ENCODE assay signal across 14 cellular contexts in genomic region chr6:116446399-116446798, GRCh38. TPM values are rescaled to one million over a fixed set of nuclear protein-coding genes. Genes with fewer than 3 reads are reported as not detected.
DNase-seq lines count a peak whose midpoint lies in the region; ATAC-seq and TF ChIP-seq lines count a peak whose summit lies in the region.
"Had no signal": no experiment of that assay in that cellular context is flagged by ENCODE, and none has a peak within 500 bp of the region (broad histone marks: within the 10 kb centered on the region; RNA-seq: fewer than 3 reads in every experiment).

No MANE protein-coding gene starts in this region.

- H3K4me2 ChIP-seq in hepatocyte (no peak overlapping the region), mesendoderm (ENCODE audit: low read length) (no peak overlapping the region)
- H3K4me2 ChIP-seq: SK-N-SH had no signal

- no peak overlapping the region for H3K56ac ChIP-seq in mesendoderm (ENCODE audit: low read length)

- no peak overlapping the region for H2BK120ac ChIP-seq in mesendoderm (ENCODE audit: low read depth, low read length)

- H3K9ac ChIP-seq in mesendoderm (ENCODE audit: low read length), result no peak overlapping the region
- H3K9ac ChIP-seq: SK-N-SH had no signal

- no peak overlapping the region for H3K18ac ChIP-seq in mesendoderm (ENCODE audit: low read length)

- POLR2A ChIA-PET in HEK293T (lab: Yijun Ruan, JAX), result no interaction called here

- no peaks in the 10 kb centered on the region for H3K27me3 ChIP-seq in hepatocyte
- no peaks in the 10 kb centered on the region for H3K27me3 ChIP-seq in mesendoderm (ENCODE audit: insufficient read depth, low read length, poor library complexity)

- no peak overlapping the region for H2AFZ ChIP-seq in hepatocyte

- in situ Hi-C loops in KBM-7 (cut with MboI; ENCODE audit: low pct_unique_long_range_greater_than_20kb, low sequenced_read_pairs), result no loop called here

- H3K4me3 ChIP-seq in AG09309 (ENCODE audit: control insufficient read depth, low read depth, low read length) (no peak overlapping the region), hepatocyte (no peak overlapping the region), mesendoderm (ENCODE audit: low read length) (no peak overlapping the region)

- H2AK5ac ChIP-seq in mesendoderm (ENCODE audit: low read length), result no peak overlapping the region

- H3K79me1 ChIP-seq in mesendoderm (ENCODE audit: low read length), result no peaks in the 10 kb centered on the region

- H4K5ac ChIP-seq in mesendoderm (ENCODE audit: low read length), result no peak overlapping the region

- 30% methylated on average over 1 of the region's 1 CpG for WGBS in hepatocyte (ENCODE audit: low lambda C conversion rate, missing lambda C conversion rate)
- no CpG with 5 or more reads among the region's 1 CpG for WGBS in mesendoderm (ENCODE audit: extremely low coverage, insufficient coverage, low lambda C conversion rate)

- H3K4me1 ChIP-seq in hepatocyte (ENCODE audit: insufficient read depth) (peaks cover 12% of the 10 kb centered on the region), mesendoderm (ENCODE audit: control insufficient read depth, low read depth, low read length) (no peaks in the 10 kb centered on the region)

- H4K8ac ChIP-seq in mesendoderm (ENCODE audit: low read depth, low read length), result no peak overlapping the region

- H3K4ac ChIP-seq in mesendoderm (ENCODE audit: low read depth, low read length), result no peak overlapping the region

- DNase-seq in AG09309 (ENCODE audit: low read depth) (peak; percentile 46), KBM-7 (peak; percentile 55), SKM-1 (lab: John Stamatoyannopoulos, UW; ENCODE audit: unreplicated experiment) (peak; percentile 70), hepatocyte (ENCODE audit: low spot score) (no peak), HEK293T (ENCODE audit: extremely low spot score) (no peak), mesendoderm (no peak)
- DNase-seq: activated CD4-positive, alpha-beta T cell treated with anti-CD3 and anti-CD28 coated beads, Interleukin-2, amount 50 U/mL, for 1 hour; midbrain; SK-N-SH; stimulated activated CD4-positive, alpha-beta T cell treated with anti-CD3 and anti-CD28 coated beads, Interleukin-1b, Interleukin-23, amount 100 ng/mL, for 48 hours had no signal

- H3K79me2 ChIP-seq in hepatocyte, result no peaks in the 10 kb centered on the region
- no peaks in the 10 kb centered on the region for H3K79me2 ChIP-seq in mesendoderm (ENCODE audit: control insufficient read depth, insufficient read depth, low read length)

- H3K23ac ChIP-seq in mesendoderm (ENCODE audit: low read length), result no peak overlapping the region

- no peak overlapping the region for H2BK5ac ChIP-seq in mesendoderm (ENCODE audit: low read length)

- no peaks in the 10 kb centered on the region for H4K20me1 ChIP-seq in hepatocyte (ENCODE audit: insufficient read depth, poor library complexity, severe bottlenecking)

- no peak for ATAC-seq in GM21619 (IDR thresholded peaks at IDR 0.05; ENCODE audit: unreplicated experiment)
- no peak for ATAC-seq in HG02610 (IDR thresholded peaks at IDR 0.05; ENCODE audit: unreplicated experiment)

- H3K36me3 ChIP-seq in hepatocyte (replicated peaks; ENCODE audit: insufficient read depth, low read depth) (no peaks in the 10 kb centered on the region), mesendoderm (ENCODE audit: control insufficient read depth, insufficient read depth, low read length) (no peaks in the 10 kb centered on the region)

- no peaks in the 10 kb centered on the region for H3K9me3 ChIP-seq in hepatocyte (ENCODE audit: low read depth)
- H3K9me3 ChIP-seq: SK-N-SH had no signal

- CTCF ChIA-PET in HEK293T (lab: Yijun Ruan, JAX), result interaction anchor here (0.6 to 1.4 kb wide), 3 partner anchors 12 to 177 kb away, joined by 3 to 5 read pairs (median 5); no protein-coding TSS in a partner anchor

- H2BK15ac ChIP-seq in mesendoderm (replicated peaks; ENCODE audit: low read depth), result no peak overlapping the region

- H3K9me2 ChIP-seq in hepatocyte (replicated peaks; ENCODE audit: insufficient read depth), result no peaks in the 10 kb centered on the region
- H3K9me2 ChIP-seq: SK-N-SH had no signal

- TF ChIP-seq CTCF in AG09309 (IDR thresholded peaks at IDR 0.05; ENCODE audit: control insufficient read depth, insufficient read depth, low read depth, low read length, missing control alignments) (no peak), hepatocyte (IDR thresholded peaks at IDR 0.05; ENCODE audit: poor library complexity) (no peak)

- H3K27ac ChIP-seq in hepatocyte, result peak overlapping the region; percentile 5
- H3K27ac ChIP-seq in mesendoderm (ENCODE audit: low read depth, low read length), result no peak overlapping the region

TF ChIP-seq in HEK293T, 16 proteins besides CTCF, POLR2A, EP300 and RAD21:
- TF ChIP-seq LEF1 (IDR thresholded peaks at IDR 0.05; ENCODE audit: borderline replicate concordance), result no peak
- TF ChIP-seq SUZ12 (IDR thresholded peaks at IDR 0.05), result no peak
- no peak for TF ChIP-seq SP1 (IDR thresholded peaks at IDR 0.05)
- TF ChIP-seq CTBP1 (IDR thresholded peaks at IDR 0.05; ENCODE audit: borderline replicate concordance), result no peak
- no peak for TF ChIP-seq FOXA1 (IDR thresholded peaks at IDR 0.05)
- no peak for TF ChIP-seq FOXM1 (IDR thresholded peaks at IDR 0.05; ENCODE audit: borderline replicate concordance)
TF ChIP-seq in HEK293T: peak in this region for 0.

RNA-seq across cellular contexts. Expression of gene CALHM6, which starts 14.8 kb away (rescaled TPM):
- 0.83 TPM in 1 of 2 replicates, not detected in the other for total RNA-seq in hepatocyte
- polyA plus RNA-seq in hepatocyte, result 0.43 and 0.50 TPM in 2 replicates
- 2.0 TPM for polyA plus RNA-seq in mesendoderm (2013, experiment 1 of 2)
- 1.8 TPM for polyA plus RNA-seq in mesendoderm (2013, experiment 2 of 2)
- total RNA-seq: endothelial cell of umbilical vein, G401 had no signal

Comparison
In these comparisons a context has a peak if more than half of its experiments do, and no peak if none do; other contexts are left out.
1. DNase-seq: peak in AG09309 (single experiment), KBM-7 (single experiment) and SKM-1 (single experiment); none in hepatocyte (single experiment), HEK293T (single experiment) and mesendoderm (single experiment).